18 cellular contexts compared by ENCODE assay signal in the genomic region with DNA sequence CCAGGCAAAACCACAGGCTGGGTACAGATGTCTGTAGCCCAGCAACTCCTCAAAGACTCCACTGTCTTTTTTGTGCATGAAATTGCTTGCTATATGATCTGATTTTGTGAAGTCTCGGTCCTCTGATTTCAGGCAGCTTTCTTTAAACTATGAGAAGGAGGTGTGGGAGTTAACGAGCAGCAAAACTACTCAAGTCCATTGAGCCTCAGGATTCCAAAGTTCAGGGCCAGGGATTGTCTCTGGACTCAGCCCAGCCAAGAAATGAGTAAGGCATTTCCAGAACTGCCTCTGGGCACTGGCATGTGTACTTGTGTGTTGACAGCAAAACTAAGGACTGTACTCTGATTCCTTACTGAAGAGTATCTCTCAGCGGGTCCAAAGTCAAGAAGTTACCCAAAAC. TPM values are rescaled to one million over a fixed set of nuclear protein-coding genes. Genes with fewer than 3 reads are reported as not detected.
A peak's percentile ranks its signal among the peaks of the same experiment; 100 is the strongest.
DNase-seq lines count a peak whose midpoint lies in the region; ATAC-seq and TF ChIP-seq lines count a peak whose summit lies in the region.
"Had no signal": no experiment of that assay in that cellular context is flagged by ENCODE, and none has a peak within 500 bp of the region (broad histone marks: within the 10 kb centered on the region; RNA-seq: fewer than 3 reads in every experiment).

No MANE protein-coding gene starts in this region.

- ATAC-seq in GM18505 (IDR thresholded peaks at IDR 0.05; ENCODE audit: unreplicated experiment) (no peak), GM19351 (IDR thresholded peaks at IDR 0.05; ENCODE audit: unreplicated experiment) (no peak)

- no peak for TF ChIP-seq POLR2A in GM18505 (IDR thresholded peaks at IDR 0.05; ENCODE audit: borderline replicate concordance, extremely low read depth, insufficient read depth, insufficient read length)

- DNase-seq in AG20443 (ENCODE audit: low spot score) (peak; percentile 30), RPMI7951 (ENCODE audit: low read depth) (peak; percentile 58), fibroblast of gingiva (ENCODE audit: low read depth) (peak; percentile 21), mucosa of gallbladder (ENCODE audit: low spot score) (peak; percentile 75), NK-92 (lab: John Stamatoyannopoulos, UW; ENCODE audit: unreplicated experiment) (no peak)
- DNase-seq in activated CD4-positive, CD25-positive, alpha-beta regulatory T cell (lab: John Stamatoyannopoulos, UW) = no peak
- DNase-seq: C1 segment of cervical spinal cord; CD8-positive, alpha-beta memory T cell; DMS53; NCI-H1105 treated with DMSO at 0.1 percent for 48 hours; NCI-H1694; NCI-H2081 treated with DMSO at 0.1 percent for 48 hours; NCI-H2227 treated with DMSO at 0.1 percent for 48 hours; NCI-H524; NCI-H82; PC-9 had no signal

RNA-seq across cellular contexts. Expression of gene GLIS3, which starts 53.4 kb away (rescaled TPM):
- 7.6 and 10.3 TPM in 2 replicates for total RNA-seq in RPMI7951 (2014; rRNA removed; shearing (Covaris generic))
- 120 TPM for total RNA-seq in mucosa of gallbladder

Comparison
In these comparisons a context has a peak if more than half of its experiments do, and no peak if none do; other contexts are left out.
1. DNase-seq: peak in AG20443 (single experiment), RPMI7951 (single experiment), fibroblast of gingiva (single experiment) and mucosa of gallbladder (single experiment); none in NK-92 (single experiment) and activated CD4-positive, CD25-positive, alpha-beta regulatory T cell (0 of 4).
2. RNA of gene GLIS3, which starts 53.4 kb away (total RNA-seq): 120 TPM in mucosa of gallbladder (single experiment); 7.6 to 10.3 TPM in RPMI7951; every median in the first group is over 10 times any median in the second.